1 cellular context compared by ENCODE assay signal in genomic region chr10:72626444-72626754, GRCh38.
TF ChIP-seq lines count a peak whose summit lies in the region.

No MANE protein-coding gene starts in this region.

TF ChIP-seq in GM12878, 131 proteins besides CTCF, POLR2A, EP300 and RAD21 (continued from another document):
- TF ChIP-seq PBX3 (IDR thresholded peaks at IDR 0.05; ENCODE audit: insufficient replicate concordance, low read depth, low read length), result no peak
